Comparison of ENCODE assay signal across 8 cellular contexts in the genomic region with DNA sequence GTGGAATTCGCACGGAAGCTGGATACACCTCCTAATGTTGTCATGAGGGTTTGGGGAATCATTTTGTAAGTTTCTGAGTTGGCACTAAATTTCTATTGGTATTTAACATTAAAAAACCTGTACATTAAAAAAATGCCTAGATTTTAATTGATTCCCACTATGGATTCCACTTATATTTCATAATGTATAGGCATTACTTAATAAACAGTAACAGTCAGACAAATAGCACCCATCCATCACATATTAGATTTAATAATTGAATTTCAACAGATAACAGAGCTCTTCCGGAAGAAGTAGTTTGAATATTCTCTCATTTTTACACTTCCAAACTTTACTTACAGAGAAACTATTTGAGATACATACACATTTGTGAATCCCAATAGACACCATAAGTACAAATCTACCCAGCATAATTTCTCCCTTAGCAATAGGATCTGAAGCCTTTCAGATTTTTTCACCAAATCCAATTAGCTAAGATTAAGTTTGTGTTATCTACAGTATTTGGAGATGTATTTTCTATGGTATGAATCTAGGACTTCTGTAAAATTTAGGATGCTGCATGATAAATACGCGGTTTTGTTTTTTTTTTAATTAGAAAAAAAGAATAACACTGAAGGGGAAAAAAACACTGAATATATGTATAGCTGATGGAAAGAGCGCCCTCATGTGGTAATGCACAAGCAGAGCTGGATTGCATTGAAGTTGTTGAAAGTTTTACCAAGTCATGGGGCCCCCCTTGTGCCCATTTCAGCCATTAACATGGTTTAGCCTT. TPM values are rescaled to one million over a fixed set of nuclear protein-coding genes. Genes with fewer than 3 reads are reported as not detected.
A peak's percentile ranks its signal among the peaks of the same experiment; 100 is the strongest.
DNase-seq lines count a peak whose midpoint lies in the region; ATAC-seq and TF ChIP-seq lines count a peak whose summit lies in the region.

No MANE protein-coding gene starts in this region.

- H3K36me3 ChIP-seq in colonic mucosa = no peaks in the 10 kb centered on the region

- H3K27me3 Mint-ChIP-seq in effector memory CD8-positive, alpha-beta T cell = no peaks in the 10 kb centered on the region

- H3K27ac Mint-ChIP-seq in effector memory CD8-positive, alpha-beta T cell = no peak overlapping the region

- H3K9me3 Mint-ChIP-seq in effector memory CD8-positive, alpha-beta T cell = peaks cover 0 to 5% of the 10 kb centered on the region in 2 donors

- no peak overlapping the region for H3K27ac ChIP-seq in colonic mucosa

- intact Hi-C loops in colonic mucosa (cut with DNase I) = loop anchor here (5.0 kb wide), 1 partner anchor 286 kb away; no protein-coding TSS in a partner anchor

- H3K36me3 Mint-ChIP-seq in effector memory CD8-positive, alpha-beta T cell (ENCODE audit: insufficient read depth) = no peaks in the 10 kb centered on the region

- H3K4me1 Mint-ChIP-seq in effector memory CD8-positive, alpha-beta T cell (ENCODE audit: low read depth in 2 of 2) = no peaks in the 10 kb centered on the region

- no peak overlapping the region for H3K9ac ChIP-seq in colonic mucosa (ENCODE audit: low read depth in 2 of 2, low read length in 2 of 2)

- ATAC-seq in GM18858 (IDR thresholded peaks at IDR 0.05; ENCODE audit: unreplicated experiment) = peak; percentile 74
- peak; percentile 84 for ATAC-seq in HG03095 (IDR thresholded peaks at IDR 0.05; ENCODE audit: unreplicated experiment)
- no peak for ATAC-seq in effector memory CD8-positive, alpha-beta T cell (replicated peaks)

- H3K9me3 ChIP-seq in colonic mucosa = no peaks in the 10 kb centered on the region

- peak; percentile 66 for TF ChIP-seq CTCF in colonic mucosa (IDR thresholded peaks at IDR 0.05)

- no peak overlapping the region for H3K4me3 ChIP-seq in colonic mucosa

- no peaks in the 10 kb centered on the region for H3K27me3 ChIP-seq in colonic mucosa

- DNase-seq in COLO829 (ENCODE audit: low spot score) (peak; percentile 27), NCI-H748 treated with DMSO at 0.1 percent for 48 hours (lab: John Stamatoyannopoulos, UW) (peak; percentile 1), colonic mucosa (peak; percentile 27), non-pigmented ciliary epithelial cell (ENCODE audit: low read depth) (peak; percentile 18), NCI-H510A treated with DMSO at 0.1 percent for 48 hours (lab: John Stamatoyannopoulos, UW) (no peak)
- DNase-seq in effector memory CD8-positive, alpha-beta T cell = no peak

- no peaks in the 10 kb centered on the region for H3K4me1 ChIP-seq in colonic mucosa

- H3K4me3 Mint-ChIP-seq in effector memory CD8-positive, alpha-beta T cell = no peak overlapping the region

RNA-seq across cellular contexts. Expression of a gene that starts 12.2 kb away (rescaled TPM):
- under 1 TPM in 1 of 2 donors, not detected in 1; 0.90 TPM for total RNA-seq in colonic mucosa

RNA-seq across cellular contexts. Expression of a gene that starts 29.3 kb away (rescaled TPM):
- total RNA-seq in colonic mucosa = not detected

RNA-seq across cellular contexts. Expression of a gene that starts 42.6 kb away (rescaled TPM):
- total RNA-seq in colonic mucosa = under 1 TPM in 1 of 2 donors, not detected in 1; 0.49 TPM

RNA-seq across cellular contexts. Expression of a gene that starts 59.0 kb away (rescaled TPM):
- total RNA-seq in colonic mucosa = not detected

Comparison
In these comparisons a context has a peak if more than half of its experiments do, and no peak if none do; other contexts are left out.
1. DNase-seq: peak in COLO829 (single experiment), NCI-H748 treated with DMSO at 0.1 percent for 48 hours (single experiment), colonic mucosa (single experiment) and non-pigmented ciliary epithelial cell (single experiment); none in NCI-H510A treated with DMSO at 0.1 percent for 48 hours (single experiment) and effector memory CD8-positive, alpha-beta T cell (0 of 3).